34 cellular contexts compared by ENCODE assay signal in genomic region chr6:89468998-89469397, GRCh38.
"Had no signal": no experiment of that assay in that cellular context is flagged by ENCODE, and none has a peak within 500 bp of the region (broad histone marks: within the 10 kb centered on the region; RNA-seq: fewer than 3 reads in every experiment).

No MANE protein-coding gene starts in this region.

- H3K9me3 ChIP-seq: adrenal gland, body of pancreas, breast epithelium had no signal

- H3K27me3 ChIP-seq: adrenal gland, body of pancreas, brain microvascular endothelial cell, breast epithelium had no signal

- H3K27ac ChIP-seq: adrenal gland, body of pancreas, brain microvascular endothelial cell, breast epithelium, VCaP had no signal

- H3K27ac Mint-ChIP-seq: activated B cell treated with CpG ODN at 0.5 μM for 24 hours; activated CD4-positive, alpha-beta memory T cell treated with anti-CD3 and anti-CD28 coated beads for 36 hours; activated CD4-positive, alpha-beta T cell treated with anti-CD3 and anti-CD28 coated beads, Interleukin-2, amount 10 ng/mL, durations not matched to agents 24 days and 14 days; activated CD8-positive, alpha-beta T cell treated with anti-CD3 and anti-CD28 coated beads for 36 hours; activated naive CD4-positive, alpha-beta T cell treated with anti-CD3 and anti-CD28 coated beads for 36 hours; activated naive CD4-positive, alpha-beta T cell treated with anti-CD3 and anti-CD28 coated beads, Interleukin-2, amount 50 U/mL, for 72 hours; activated naive CD8-positive, alpha-beta T cell treated with anti-CD3 and anti-CD28 coated beads for 36 hours; activated T-cell treated with anti-CD3 and anti-CD28 coated beads, Interleukin-2, amount 50 U/mL, for 72 hours; activated T-helper 1 cell treated with anti-CD3 and anti-CD28 coated beads, Interleukin-12 subunit alpha, Interleukin-12 subunit beta, Interleukin-2, Interleukin-4 antibody, amounts not matched to agents 30 ng/mL and 10 ng/mL and 1 ng/mL, durations not matched to agents 14 hours and 24 hours and 36 hours; activated T-helper 17 cell treated with anti-CD3 and anti-CD28 coated beads, Interleukin-2, amount 50 U/mL, for 72 hours; T-helper 1 cell treated with Interleukin-12 subunit alpha and Interleukin-12 subunit beta and Interleukin-4 antibody, amounts not matched to agents 30 μg/mL and 1 μg/mL, for 36 hours; T-helper 2 cell treated with Interferon-gamma antibody and Interleukin-4, amounts not matched to agents 5 μg/mL and 100 μg/mL, for 36 hours had no signal

- H3K4me3 ChIP-seq: adrenal gland, body of pancreas, breast epithelium had no signal

- DNase-seq: activated B cell treated with CpG ODN at 0.5 μM for 24 hours; activated CD4-positive, alpha-beta memory T cell treated with anti-CD3 and anti-CD28 coated beads for 36 hours; activated CD4-positive, alpha-beta T cell treated with anti-CD3 and anti-CD28 coated beads for 4 hours; activated CD4-positive, alpha-beta T cell treated with anti-CD3 and anti-CD28 coated beads, Interleukin-2, amount 10 ng/mL, durations not matched to agents 24 days and 14 days; activated CD4-positive, alpha-beta T cell treated with anti-CD3 and anti-CD28 coated beads, Interleukin-2, amount 50 U/mL, for 1 hour; activated CD4-positive, alpha-beta T cell treated with anti-CD3 and anti-CD28 coated beads, Interleukin-2, amount 50 U/mL, for 4 hours; activated CD4-positive, CD25-positive, alpha-beta regulatory T cell treated with anti-CD3 and anti-CD28 coated beads, Interleukin-2, amount 50 U/mL, for 72 hours; activated CD8-positive, alpha-beta memory T cell treated with anti-CD3 and anti-CD28 coated beads, Interleukin-2, amount 50 U/mL, for 4 hours; activated CD8-positive, alpha-beta T cell treated with anti-CD3 and anti-CD28 coated beads for 36 hours; activated effector memory CD4-positive, alpha-beta T cell treated with anti-CD3 and anti-CD28 coated beads, Interleukin-2, amount 50 U/mL, for 16 hours; activated gamma-delta T cell treated with Interleukin-2 at 50 U/mL for 16 hours; activated naive CD4-positive, alpha-beta T cell; activated naive CD4-positive, alpha-beta T cell treated with anti-CD3 and anti-CD28 coated beads for 36 hours; activated naive CD4-positive, alpha-beta T cell treated with anti-CD3 and anti-CD28 coated beads, Interleukin-2, amount 50 U/mL, for 16 hours; activated naive CD8-positive, alpha-beta T cell treated with anti-CD3 and anti-CD28 coated beads for 36 hours; activated T-cell treated with anti-CD3 and anti-CD28 coated beads for 4 hours; activated T-cell treated with anti-CD3 and anti-CD28 coated beads, Interleukin-2, amount 50 U/mL, for 1 hour; activated T-cell treated with anti-CD3 and anti-CD28 coated beads, Interleukin-2, amount 50 U/mL, for 4 hours; activated T-cell treated with anti-CD3 and anti-CD28 coated beads, Interleukin-2, amount 50 U/mL, for 72 hours; adrenal gland; amniotic stem cell; aorta; body of pancreas; brain microvascular endothelial cell; central memory CD4-positive, alpha-beta T cell; T-helper 2 cell; T-helper 9 cell had no signal

- H3K36me3 ChIP-seq: adrenal gland, brain microvascular endothelial cell, breast epithelium had no signal

- H3K4me3 Mint-ChIP-seq: activated B cell treated with CpG ODN at 0.5 μM for 24 hours; activated CD4-positive, alpha-beta memory T cell treated with anti-CD3 and anti-CD28 coated beads for 36 hours; activated CD4-positive, alpha-beta T cell treated with anti-CD3 and anti-CD28 coated beads, Interleukin-2, amount 10 ng/mL, durations not matched to agents 24 days and 14 days; activated CD8-positive, alpha-beta T cell treated with anti-CD3 and anti-CD28 coated beads for 36 hours; activated naive CD4-positive, alpha-beta T cell treated with anti-CD3 and anti-CD28 coated beads for 36 hours; activated naive CD8-positive, alpha-beta T cell treated with anti-CD3 and anti-CD28 coated beads for 36 hours; activated T-cell treated with anti-CD3 and anti-CD28 coated beads, Interleukin-2, amount 50 U/mL, for 4 hours; activated T-cell treated with anti-CD3 and anti-CD28 coated beads, Interleukin-2, amount 50 U/mL, for 72 hours; activated T-helper 1 cell treated with anti-CD3 and anti-CD28 coated beads, Interleukin-12 subunit alpha, Interleukin-12 subunit beta, Interleukin-2, Interleukin-4 antibody, amounts not matched to agents 30 ng/mL and 10 ng/mL and 1 ng/mL, durations not matched to agents 14 hours and 24 hours and 36 hours; activated T-helper 17 cell treated with anti-CD3 and anti-CD28 coated beads, Interleukin-2, amount 50 U/mL, for 72 hours; T-helper 1 cell treated with Interleukin-12 subunit alpha and Interleukin-12 subunit beta and Interleukin-4 antibody, amounts not matched to agents 30 μg/mL and 1 μg/mL, for 36 hours; T-helper 2 cell treated with Interferon-gamma antibody and Interleukin-4, amounts not matched to agents 5 μg/mL and 100 μg/mL, for 36 hours had no signal

- H3K36me3 Mint-ChIP-seq: activated CD4-positive, alpha-beta memory T cell treated with anti-CD3 and anti-CD28 coated beads for 36 hours; activated naive CD4-positive, alpha-beta T cell treated with anti-CD3 and anti-CD28 coated beads, Interleukin-2, amount 50 U/mL, for 72 hours; activated naive CD8-positive, alpha-beta T cell treated with anti-CD3 and anti-CD28 coated beads for 36 hours had no signal

- H3K27me3 Mint-ChIP-seq: activated B cell treated with CpG ODN at 0.5 μM for 24 hours; activated CD4-positive, alpha-beta memory T cell treated with anti-CD3 and anti-CD28 coated beads for 36 hours; activated CD8-positive, alpha-beta T cell treated with anti-CD3 and anti-CD28 coated beads for 36 hours; activated naive CD8-positive, alpha-beta T cell treated with anti-CD3 and anti-CD28 coated beads for 36 hours had no signal

- H3K4me1 Mint-ChIP-seq: activated B cell treated with CpG ODN at 0.5 μM for 24 hours; activated T-helper 17 cell treated with anti-CD3 and anti-CD28 coated beads, Interleukin-2, amount 50 U/mL, for 72 hours had no signal

- H3K9me3 Mint-ChIP-seq: activated B cell treated with CpG ODN at 0.5 μM for 24 hours; activated CD4-positive, alpha-beta memory T cell treated with anti-CD3 and anti-CD28 coated beads for 36 hours; activated CD4-positive, alpha-beta T cell treated with anti-CD3 and anti-CD28 coated beads, Interleukin-2, amount 10 ng/mL, durations not matched to agents 24 days and 14 days; activated CD8-positive, alpha-beta T cell treated with anti-CD3 and anti-CD28 coated beads for 36 hours; activated naive CD4-positive, alpha-beta T cell treated with anti-CD3 and anti-CD28 coated beads for 36 hours; activated naive CD4-positive, alpha-beta T cell treated with anti-CD3 and anti-CD28 coated beads, Interleukin-2, amount 50 U/mL, for 72 hours; activated naive CD8-positive, alpha-beta T cell treated with anti-CD3 and anti-CD28 coated beads for 36 hours; activated T-cell treated with anti-CD3 and anti-CD28 coated beads, Interleukin-2, amount 50 U/mL, for 4 hours; activated T-cell treated with anti-CD3 and anti-CD28 coated beads, Interleukin-2, amount 50 U/mL, for 72 hours; activated T-helper 1 cell treated with anti-CD3 and anti-CD28 coated beads, Interleukin-12 subunit alpha, Interleukin-12 subunit beta, Interleukin-2, Interleukin-4 antibody, amounts not matched to agents 30 ng/mL and 10 ng/mL and 1 ng/mL, durations not matched to agents 14 hours and 24 hours and 36 hours; activated T-helper 17 cell treated with anti-CD3 and anti-CD28 coated beads, Interleukin-2, amount 50 U/mL, for 72 hours; T-helper 1 cell treated with Interleukin-12 subunit alpha and Interleukin-12 subunit beta and Interleukin-4 antibody, amounts not matched to agents 30 μg/mL and 1 μg/mL, for 36 hours; T-helper 2 cell treated with Interferon-gamma antibody and Interleukin-4, amounts not matched to agents 5 μg/mL and 100 μg/mL, for 36 hours had no signal

- H3K4me1 ChIP-seq: adrenal gland, body of pancreas, breast epithelium had no signal
